ENCODE assay signal across 22 cellular contexts in genomic region chr4:27006247-27006603, GRCh38.
DNase-seq lines count a peak whose midpoint lies in the region; ATAC-seq and TF ChIP-seq lines count a peak whose summit lies in the region.
"Had no signal": no experiment of that assay in that cellular context is flagged by ENCODE, and none has a peak within 500 bp of the region (broad histone marks: within the 10 kb centered on the region; RNA-seq: fewer than 3 reads in every experiment).

No MANE protein-coding gene starts in this region.

- peak overlapping the region; percentile 58 for H3K4me2 ChIP-seq in SU-DHL-6 (ENCODE audit: low read depth, low read length, poor library complexity, severe bottlenecking)
- H3K4me2 ChIP-seq: PC-9 had no signal

- POLR2A ChIA-PET in activated CD4-positive, alpha-beta T cell treated with anti-CD3 and anti-CD28 coated beads for 36 hours (lab: Charles Lee), result no interaction called here

- 0 out of 2 replicates have a peak, but pooled peaks cover 2% of the 10 kb centered on the region for H4K20me1 ChIP-seq in SU-DHL-6 (ENCODE audit: low read depth, low read length)

- no peak overlapping the region for H3K4me3 Mint-ChIP-seq in activated CD4-positive, alpha-beta T cell treated with anti-CD3 and anti-CD28 coated beads for 36 hours
- H3K4me3 Mint-ChIP-seq in stimulated activated memory B cell treated with anti-CD40 and anti-IgM and Interleukin-4, amounts not matched to agents 10 μg/mL and 1 μg/mL and 100 μg/mL, for 72 hours, result no peak overlapping the region

- H3K36me3 ChIP-seq in SU-DHL-6 (ENCODE audit: low read length) (peaks cover 44% of the 10 kb centered on the region), left lung (no peaks in the 10 kb centered on the region)
- H3K36me3 ChIP-seq: breast epithelium had no signal

- TF ChIP-seq CTCF in SU-DHL-6 (IDR thresholded peaks at IDR 0.05; ENCODE audit: insufficient read depth, low read length, poor library complexity, severe bottlenecking) (no peak), left lung (IDR thresholded peaks at IDR 0.05) (no peak), GM10266 (IDR thresholded peaks at IDR 0.05; ENCODE audit: control insufficient read depth, insufficient read depth, low read depth, missing control alignments) (no peak)

- H3K9me2 ChIP-seq in SU-DHL-6 (replicated peaks; ENCODE audit: insufficient read depth, low read length), result no peaks in the 10 kb centered on the region

- intact Hi-C loops in activated CD4-positive, alpha-beta T cell treated with anti-CD3 and anti-CD28 coated beads for 36 hours (cut with DNase I, micrococcal nuclease), result loop anchor here in 1 of 2 experiments (10.0 kb wide), 2 partner anchors 1071 to 1151 kb away; no protein-coding TSS in a partner anchor
- intact Hi-C loops in left lung (cut with DNase I), result loop anchor here in 1 of 2 donors (10.0 kb wide), 1 partner anchor 141 kb away; the partner anchor contains the start of gene STIM2

- no peak for DNase-seq in activated CD4-positive, alpha-beta T cell treated with anti-CD3 and anti-CD28 coated beads for 36 hours
- DNase-seq in activated CD4-positive, alpha-beta T cell treated with anti-CD3 and anti-CD28 coated beads, Interleukin-2, amount 50 U/mL, for 1 hour, result no peak
- DNase-seq in left lung (no peak), GM10266 (ENCODE audit: extremely low spot score) (no peak)
- DNase-seq: 8988T; activated gamma-delta T cell treated with Interleukin-2 at 50 U/mL for 16 hours; effector CD4-positive, alpha-beta T cell; KG1; NCI-H146; NCI-H510A treated with DMSO at 0.1 percent for 48 hours; PC-9; stimulated activated naive CD8-positive, alpha-beta T cell treated with anti-CD3 and anti-CD28 coated beads, Interleukin-15, Interleukin-2, amounts not matched to agents 100 U/mL and 50 U/mL, for 24 hours had no signal

- no peak for ATAC-seq in activated CD4-positive, alpha-beta T cell treated with anti-CD3 and anti-CD28 coated beads for 36 hours
- ATAC-seq in left lung, result peak; percentile 29
- no peak for ATAC-seq in stimulated activated memory B cell treated with anti-CD40 and anti-IgM and Interleukin-4, amounts not matched to agents 10 μg/mL and 1 μg/mL and 100 μg/mL, for 72 hours
- no peak for ATAC-seq in GM18511 (IDR thresholded peaks at IDR 0.05; ENCODE audit: unreplicated experiment)
- ATAC-seq in HG02623 (IDR thresholded peaks at IDR 0.05; ENCODE audit: unreplicated experiment), result no peak
- ATAC-seq: HCT116; stimulated activated naive CD8-positive, alpha-beta T cell treated with anti-CD3 and anti-CD28 coated beads, Interleukin-15, Interleukin-2, amounts not matched to agents 100 U/mL and 50 U/mL, for 24 hours had no signal

- peaks cover 59% of the 10 kb centered on the region for H3K4me1 Mint-ChIP-seq in activated CD4-positive, alpha-beta T cell treated with anti-CD3 and anti-CD28 coated beads for 36 hours
- peaks cover 22% of the 10 kb centered on the region for H3K4me1 Mint-ChIP-seq in stimulated activated memory B cell treated with anti-CD40 and anti-IgM and Interleukin-4, amounts not matched to agents 10 μg/mL and 1 μg/mL and 100 μg/mL, for 72 hours

- peaks cover 46% of the 10 kb centered on the region for H3F3A ChIP-seq in SU-DHL-6 (ENCODE audit: insufficient read depth)

- H3K9me3 Mint-ChIP-seq in activated CD4-positive, alpha-beta T cell treated with anti-CD3 and anti-CD28 coated beads for 36 hours (ENCODE audit: low read depth), result no peaks in the 10 kb centered on the region
- H3K9me3 Mint-ChIP-seq in stimulated activated memory B cell treated with anti-CD40 and anti-IgM and Interleukin-4, amounts not matched to agents 10 μg/mL and 1 μg/mL and 100 μg/mL, for 72 hours, result no peaks in the 10 kb centered on the region

- CTCF ChIA-PET in activated CD4-positive, alpha-beta T cell treated with anti-CD3 and anti-CD28 coated beads for 36 hours (lab: Charles Lee), result interaction anchor here (0.6 to 7.7 kb wide), 9 partner anchors 13 to 548 kb away, joined by 3 to 41 read pairs (median 4); no protein-coding TSS in a partner anchor

- H3K4me3 ChIP-seq in SU-DHL-6 (ENCODE audit: insufficient read depth, low read length, poor library complexity, severe bottlenecking), result no peak overlapping the region
- H3K4me3 ChIP-seq in left lung, result no peak overlapping the region
- H3K4me3 ChIP-seq: breast epithelium, lung, PC-9, skin epidermis had no signal

- H3K27me3 Mint-ChIP-seq in activated CD4-positive, alpha-beta T cell treated with anti-CD3 and anti-CD28 coated beads for 36 hours, result no peaks in the 10 kb centered on the region
- H3K27me3 Mint-ChIP-seq in stimulated activated memory B cell treated with anti-CD40 and anti-IgM and Interleukin-4, amounts not matched to agents 10 μg/mL and 1 μg/mL and 100 μg/mL, for 72 hours, result no peaks in the 10 kb centered on the region

- H3K27ac ChIP-seq in SU-DHL-6 (ENCODE audit: low read depth, low read length) (peak overlapping the region; percentile 82), left lung (peak overlapping the region; percentile 2 to 53)
- H3K27ac ChIP-seq: breast epithelium, C4-2B, neutrophil, PC-9 had no signal

- H3K36me3 Mint-ChIP-seq in activated CD4-positive, alpha-beta T cell treated with anti-CD3 and anti-CD28 coated beads for 36 hours (ENCODE audit: low read depth), result peaks cover 22% of the 10 kb centered on the region
- H3K36me3 Mint-ChIP-seq in stimulated activated memory B cell treated with anti-CD40 and anti-IgM and Interleukin-4, amounts not matched to agents 10 μg/mL and 1 μg/mL and 100 μg/mL, for 72 hours, result peaks cover 13% of the 10 kb centered on the region

- no peak overlapping the region for H2AFZ ChIP-seq in SU-DHL-6 (ENCODE audit: low read depth, low read length, severe bottlenecking)
- H2AFZ ChIP-seq: PC-9 had no signal

- peak overlapping the region; percentile 2 for H3K9ac ChIP-seq in SU-DHL-6 (ENCODE audit: low read length)

- H3K27ac Mint-ChIP-seq in activated CD4-positive, alpha-beta T cell treated with anti-CD3 and anti-CD28 coated beads for 36 hours, result peak overlapping the region; percentile 4
- H3K27ac Mint-ChIP-seq in stimulated activated memory B cell treated with anti-CD40 and anti-IgM and Interleukin-4, amounts not matched to agents 10 μg/mL and 1 μg/mL and 100 μg/mL, for 72 hours, result peak overlapping the region; percentile 57

- H3K9me3 ChIP-seq in SU-DHL-6 (ENCODE audit: insufficient read depth, low read length) (no peaks in the 10 kb centered on the region), left lung (no peaks in the 10 kb centered on the region)
- H3K9me3 ChIP-seq: breast epithelium, neutrophil had no signal

- H3K79me2 ChIP-seq in SU-DHL-6 (ENCODE audit: insufficient read depth, low read length), result peaks cover 21% of the 10 kb centered on the region

- peaks cover 7 to 25% of the 10 kb centered on the region in 2 donors for H3K4me1 ChIP-seq in left lung
- H3K4me1 ChIP-seq: breast epithelium had no signal

- H3K27me3 ChIP-seq in SU-DHL-6 (ENCODE audit: low read length), result no peaks in the 10 kb centered on the region
- no peaks in the 10 kb centered on the region for H3K27me3 ChIP-seq in left lung
- H3K27me3 ChIP-seq: breast epithelium, neutrophil had no signal
